Comparison of ENCODE assay signal across 1 cellular context in the genomic region with DNA sequence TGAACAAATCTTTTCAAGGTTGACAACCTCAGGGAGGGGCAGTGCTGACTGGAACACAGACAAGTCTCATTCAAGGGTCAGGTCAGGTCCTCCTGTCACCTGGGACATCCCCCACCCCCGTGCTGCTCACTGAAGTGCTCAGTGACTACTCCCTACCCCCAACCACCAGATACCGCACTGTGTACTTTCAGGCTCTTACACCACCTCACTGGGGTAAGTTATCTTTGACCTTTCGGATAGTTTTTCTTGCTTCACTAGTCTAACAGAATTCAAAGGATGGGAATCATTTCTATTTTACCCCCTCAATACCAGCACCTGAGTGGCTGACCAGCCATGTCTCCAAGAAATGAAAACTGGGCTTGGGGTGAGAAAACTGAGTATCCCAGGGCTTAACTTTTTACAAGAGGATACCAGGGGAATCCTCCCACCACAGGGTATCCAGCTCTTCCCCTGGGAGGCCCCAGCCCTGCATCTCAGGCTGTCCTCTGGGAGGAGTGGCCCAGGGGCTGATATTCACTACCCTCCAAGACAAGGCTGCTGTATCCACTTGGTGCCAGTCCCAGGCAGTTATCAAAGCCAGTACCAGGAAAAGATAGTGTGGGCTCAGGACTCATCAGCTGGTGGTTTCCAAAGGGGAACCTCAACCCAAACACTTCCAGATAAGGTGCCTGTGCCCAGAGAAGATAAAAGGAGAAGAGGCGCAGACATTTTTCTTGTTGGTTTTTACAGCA.
TF ChIP-seq lines count a peak whose summit lies in the region.

No MANE protein-coding gene starts in this region.

TF ChIP-seq in HepG2, 621 proteins besides CTCF, POLR2A, EP300 and RAD21 (continued from another document and continues in another):
- TF ChIP-seq ZNF800 (CRISPR knock-in tag; IDR thresholded peaks at IDR 0.05) (no peak), ZNF468 (CRISPR knock-in tag; IDR thresholded peaks at IDR 0.05) (no peak), ZBTB26 (CRISPR knock-in tag; IDR thresholded peaks at IDR 0.05; ENCODE audit: borderline replicate concordance) (peak; percentile 18; the same call in 1 of the 2 replicates), POLR2G (IDR thresholded peaks at IDR 0.05; ENCODE audit: low read depth, low read length) (peak; percentile 72), SRSF9 (IDR thresholded peaks at IDR 0.05; ENCODE audit: borderline replicate concordance, insufficient read depth, low read depth, low read length, poor library complexity, severe bottlenecking) (no peak), JDP2 (CRISPR knock-in tag; IDR thresholded peaks at IDR 0.05; ENCODE audit: borderline replicate concordance) (no peak), ZNF484 (CRISPR knock-in tag; IDR thresholded peaks at IDR 0.05; ENCODE audit: borderline replicate concordance, low read depth) (no peak), ZNF337 (CRISPR knock-in tag; IDR thresholded peaks at IDR 0.05; ENCODE audit: borderline replicate concordance, low read depth) (no peak), FOXM1 (CRISPR knock-in tag; IDR thresholded peaks at IDR 0.05) (no peak), MAZ (IDR thresholded peaks at IDR 0.05; ENCODE audit: borderline replicate concordance, low read depth, low read length) (0 out of 2 replicates have a peak, but pooled peaks have one; percentile 56), MAZ (CRISPR knock-in tag; IDR thresholded peaks at IDR 0.05; ENCODE audit: low read depth) (0 out of 2 replicates have a peak, but pooled peaks have one; percentile 46), ZNF850 (CRISPR knock-in tag; conservative IDR thresholded peaks at IDR 0.05) (no peak), NKX3-1 (CRISPR knock-in tag; IDR thresholded peaks at IDR 0.05) (no peak), ARID2 (CRISPR knock-in tag; IDR thresholded peaks at IDR 0.05; ENCODE audit: borderline replicate concordance) (no peak), REST (IDR thresholded peaks at IDR 0.05; ENCODE audit: borderline replicate concordance in 1 of 2, low read depth in 1 of 2, low read length in 2 of 2) (no peak), ZNF317 (CRISPR knock-in tag; IDR thresholded peaks at IDR 0.05) (no peak), GATAD2A (CRISPR knock-in tag; IDR thresholded peaks at IDR 0.05) (peak; percentile 89), RBFOX2 (IDR thresholded peaks at IDR 0.05; ENCODE audit: low read depth, low read length) (no peak), ZNF432 (CRISPR knock-in tag; IDR thresholded peaks at IDR 0.05; ENCODE audit: borderline replicate concordance) (no peak), MIER2 (CRISPR knock-in tag; IDR thresholded peaks at IDR 0.05) (no peak; the same call in 1 of the 2 replicates), CREB3 (CRISPR knock-in tag; IDR thresholded peaks at IDR 0.05) (no peak), ZSCAN25 (CRISPR knock-in tag; IDR thresholded peaks at IDR 0.05) (peak; percentile 86), CENPX (CRISPR knock-in tag; IDR thresholded peaks at IDR 0.05) (no peak), CCAR2 (optimal IDR thresholded peaks at IDR 0.05; ENCODE audit: low read depth, low read length) (no peak), ZNF275 (CRISPR knock-in tag; IDR thresholded peaks at IDR 0.05; ENCODE audit: borderline replicate concordance) (no peak), ZNF33B (CRISPR knock-in tag; IDR thresholded peaks at IDR 0.05) (no peak), ATM (IDR thresholded peaks at IDR 0.05; ENCODE audit: borderline replicate concordance) (no peak), ZC3H4 (CRISPR knock-in tag; IDR thresholded peaks at IDR 0.05; ENCODE audit: borderline replicate concordance) (peak; percentile 67; the same call in 1 of the 2 replicates), DR1 (CRISPR knock-in tag; IDR thresholded peaks at IDR 0.05) (no peak), NCOA2 (CRISPR knock-in tag; IDR thresholded peaks at IDR 0.05) (peak; percentile 85), KMT2A (CRISPR knock-in tag; IDR thresholded peaks at IDR 0.05) (no peak; the same call in 1 of the 2 replicates), SMC3 (IDR thresholded peaks at IDR 0.05; ENCODE audit: low read length) (peak; percentile 21; the same call in 1 of the 2 replicates), ZMYM2 (CRISPR knock-in tag; IDR thresholded peaks at IDR 0.05) (no peak), ZNF251 (CRISPR knock-in tag; IDR thresholded peaks at IDR 0.05) (no peak), WIZ (CRISPR knock-in tag; IDR thresholded peaks at IDR 0.05) (no peak), ZNF253 (CRISPR knock-in tag; IDR thresholded peaks at IDR 0.05; ENCODE audit: borderline replicate concordance) (no peak), MAFK (conservative IDR thresholded peaks at IDR 0.05 in 1 of 2, IDR thresholded peaks at IDR 0.05 in 1 of 2; ENCODE audit: low read length in 2 of 2) (no peak), ZNF367 (CRISPR knock-in tag; IDR thresholded peaks at IDR 0.05; ENCODE audit: borderline replicate concordance) (no peak), SETDB1 (CRISPR knock-in tag; IDR thresholded peaks at IDR 0.05; ENCODE audit: borderline replicate concordance) (no peak), ZNF746 (CRISPR knock-in tag; IDR thresholded peaks at IDR 0.05) (no peak), MEF2D (CRISPR knock-in tag; IDR thresholded peaks at IDR 0.05) (0 out of 2 replicates have a peak, but pooled peaks have one; percentile 45), ZNF510 (CRISPR knock-in tag; IDR thresholded peaks at IDR 0.05; ENCODE audit: low read depth) (no peak), HDAC1 (CRISPR knock-in tag; IDR thresholded peaks at IDR 0.05) (peak; percentile 48; the same call in 1 of the 2 replicates), ZKSCAN1 (IDR thresholded peaks at IDR 0.05; ENCODE audit: low read length) (no peak), MYNN (CRISPR knock-in tag; IDR thresholded peaks at IDR 0.05; ENCODE audit: low read depth) (no peak)
- TF ChIP-seq, protein P1, sequence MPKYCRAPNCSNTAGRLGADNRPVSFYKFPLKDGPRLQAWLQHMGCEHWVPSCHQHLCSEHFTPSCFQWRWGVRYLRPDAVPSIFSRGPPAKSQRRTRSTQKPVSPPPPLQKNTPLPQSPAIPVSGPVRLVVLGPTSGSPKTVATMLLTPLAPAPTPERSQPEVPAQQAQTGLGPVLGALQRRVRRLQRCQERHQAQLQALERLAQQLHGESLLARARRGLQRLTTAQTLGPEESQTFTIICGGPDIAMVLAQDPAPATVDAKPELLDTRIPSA (CRISPR knock-in tag; IDR thresholded peaks at IDR 0.05; ENCODE audit: borderline replicate concordance): no peak
- TF ChIP-seq, protein P2, sequence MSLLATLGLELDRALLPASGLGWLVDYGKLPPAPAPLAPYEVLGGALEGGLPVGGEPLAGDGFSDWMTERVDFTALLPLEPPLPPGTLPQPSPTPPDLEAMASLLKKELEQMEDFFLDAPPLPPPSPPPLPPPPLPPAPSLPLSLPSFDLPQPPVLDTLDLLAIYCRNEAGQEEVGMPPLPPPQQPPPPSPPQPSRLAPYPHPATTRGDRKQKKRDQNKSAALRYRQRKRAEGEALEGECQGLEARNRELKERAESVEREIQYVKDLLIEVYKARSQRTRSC (CRISPR knock-in tag; IDR thresholded peaks at IDR 0.05; ENCODE audit: low read depth): 0 out of 2 replicates have a peak, but pooled peaks have one; percentile 5
- TF ChIP-seq, protein P3, sequence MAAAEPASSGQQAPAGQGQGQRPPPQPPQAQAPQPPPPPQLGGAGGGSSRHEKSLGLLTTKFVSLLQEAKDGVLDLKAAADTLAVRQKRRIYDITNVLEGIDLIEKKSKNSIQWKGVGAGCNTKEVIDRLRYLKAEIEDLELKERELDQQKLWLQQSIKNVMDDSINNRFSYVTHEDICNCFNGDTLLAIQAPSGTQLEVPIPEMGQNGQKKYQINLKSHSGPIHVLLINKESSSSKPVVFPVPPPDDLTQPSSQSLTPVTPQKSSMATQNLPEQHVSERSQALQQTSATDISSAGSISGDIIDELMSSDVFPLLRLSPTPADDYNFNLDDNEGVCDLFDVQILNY (CRISPR knock-in tag; conservative IDR thresholded peaks at IDR 0.05): no peak
- TF ChIP-seq, protein P4, sequence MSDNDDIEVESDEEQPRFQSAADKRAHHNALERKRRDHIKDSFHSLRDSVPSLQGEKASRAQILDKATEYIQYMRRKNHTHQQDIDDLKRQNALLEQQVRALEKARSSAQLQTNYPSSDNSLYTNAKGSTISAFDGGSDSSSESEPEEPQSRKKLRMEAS (IDR thresholded peaks at IDR 0.05): peak; percentile 49
- TF ChIP-seq, protein P5, sequence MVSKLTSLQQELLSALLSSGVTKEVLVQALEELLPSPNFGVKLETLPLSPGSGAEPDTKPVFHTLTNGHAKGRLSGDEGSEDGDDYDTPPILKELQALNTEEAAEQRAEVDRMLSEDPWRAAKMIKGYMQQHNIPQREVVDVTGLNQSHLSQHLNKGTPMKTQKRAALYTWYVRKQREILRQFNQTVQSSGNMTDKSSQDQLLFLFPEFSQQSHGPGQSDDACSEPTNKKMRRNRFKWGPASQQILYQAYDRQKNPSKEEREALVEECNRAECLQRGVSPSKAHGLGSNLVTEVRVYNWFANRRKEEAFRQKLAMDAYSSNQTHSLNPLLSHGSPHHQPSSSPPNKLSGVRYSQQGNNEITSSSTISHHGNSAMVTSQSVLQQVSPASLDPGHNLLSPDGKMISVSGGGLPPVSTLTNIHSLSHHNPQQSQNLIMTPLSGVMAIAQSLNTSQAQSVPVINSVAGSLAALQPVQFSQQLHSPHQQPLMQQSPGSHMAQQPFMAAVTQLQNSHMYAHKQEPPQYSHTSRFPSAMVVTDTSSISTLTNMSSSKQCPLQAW (CRISPR knock-in tag; IDR thresholded peaks at IDR 0.05): 0 out of 2 replicates have a peak, but pooled peaks have one; percentile 32
- TF ChIP-seq, protein P6, sequence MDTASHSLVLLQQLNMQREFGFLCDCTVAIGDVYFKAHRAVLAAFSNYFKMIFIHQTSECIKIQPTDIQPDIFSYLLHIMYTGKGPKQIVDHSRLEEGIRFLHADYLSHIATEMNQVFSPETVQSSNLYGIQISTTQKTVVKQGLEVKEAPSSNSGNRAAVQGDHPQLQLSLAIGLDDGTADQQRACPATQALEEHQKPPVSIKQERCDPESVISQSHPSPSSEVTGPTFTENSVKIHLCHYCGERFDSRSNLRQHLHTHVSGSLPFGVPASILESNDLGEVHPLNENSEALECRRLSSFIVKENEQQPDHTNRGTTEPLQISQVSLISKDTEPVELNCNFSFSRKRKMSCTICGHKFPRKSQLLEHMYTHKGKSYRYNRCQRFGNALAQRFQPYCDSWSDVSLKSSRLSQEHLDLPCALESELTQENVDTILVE (CRISPR knock-in tag; IDR thresholded peaks at IDR 0.05): 0 out of 2 replicates have a peak, but pooled peaks have one; percentile 54
